Comparison of ENCODE assay signal across 8 cellular contexts in genomic region chr2:10285578-10286198, GRCh38. TPM values are rescaled to one million over a fixed set of nuclear protein-coding genes. Genes with fewer than 3 reads are reported as not detected.
A peak's percentile ranks its signal among the peaks of the same experiment; 100 is the strongest.
DNase-seq lines count a peak whose midpoint lies in the region; ATAC-seq and TF ChIP-seq lines count a peak whose summit lies in the region.

No MANE protein-coding gene starts in this region.

- no peak overlapping the region for H2AK5ac ChIP-seq in mesenchymal stem cell (ENCODE audit: low read length, severe bottlenecking)

- H2BK12ac ChIP-seq in mesenchymal stem cell (ENCODE audit: low read length in 2 of 2): peak overlapping the region; percentile 75 to 95

- H3K9me3 ChIP-seq in mesenchymal stem cell (ENCODE audit: control insufficient read depth, low read length): no peaks in the 10 kb centered on the region
- no peaks in the 10 kb centered on the region for H3K9me3 ChIP-seq in vagina

- H3K27me3 ChIP-seq in mesenchymal stem cell (ENCODE audit: control insufficient read depth in 1 of 2, insufficient read depth in 1 of 2, low read length in 2 of 2) (no peaks in the 10 kb centered on the region), vagina (no peaks in the 10 kb centered on the region)

- no peak for TF ChIP-seq POLR2A in vagina (IDR thresholded peaks at IDR 0.05)

- no peaks in the 10 kb centered on the region for H3K36me3 ChIP-seq in mesenchymal stem cell (ENCODE audit: control insufficient read depth in 1 of 2, insufficient read depth in 2 of 2, low read depth in 1 of 2, low read length in 2 of 2)
- H3K36me3 ChIP-seq in vagina: no peaks in the 10 kb centered on the region

- peak overlapping the region; percentile 93 for H4K8ac ChIP-seq in mesenchymal stem cell (ENCODE audit: low read length)

- H3K18ac ChIP-seq in mesenchymal stem cell (ENCODE audit: low read depth in 1 of 2, low read length in 2 of 2): peak overlapping the region; percentile 49 to 86

- no peak overlapping the region for H2BK5ac ChIP-seq in mesenchymal stem cell (ENCODE audit: low read depth, low read length, poor library complexity, severe bottlenecking)

- H3K23ac ChIP-seq in mesenchymal stem cell (ENCODE audit: low read length in 2 of 2): no peak overlapping the region

- DNase-seq in DMS53 treated with DMSO at 0.1 percent for 48 hours (lab: John Stamatoyannopoulos, UW; ENCODE audit: unreplicated experiment): peak; percentile 67
- peak; percentile 88 for DNase-seq in NCI-H510A treated with DMSO at 0.1 percent for 48 hours (lab: John Stamatoyannopoulos, UW)
- DNase-seq in dedifferentiated amniotic fluid mesenchymal stem cell (ENCODE audit: extremely low spot score): peak; percentile 52
- DNase-seq in mesenchymal stem cell: peak; percentile 74
- no peak for DNase-seq in vagina (ENCODE audit: extremely low spot score in 2 of 2)
- DNase-seq in stimulated activated CD4-positive, alpha-beta T cell treated with anti-CD3 and anti-CD28 coated beads, Interleukin-4, amount 100 ng/mL, for 4 hours: no peak
- no peak for DNase-seq in activated CD4-positive, CD25-positive, alpha-beta regulatory T cell treated with anti-CD3 and anti-CD28 coated beads, Interleukin-2, amount 50 U/mL, for 72 hours

- H3K27ac ChIP-seq in mesenchymal stem cell (ENCODE audit: low read length, poor library complexity, severe bottlenecking) (peak overlapping the region; percentile 9), vagina (peak overlapping the region; percentile 46)

- WGBS in mesenchymal stem cell: 45% methylated on average over 14 of the region's 17 CpGs

- no peak overlapping the region for H3K4me3 ChIP-seq in mesenchymal stem cell (ENCODE audit: insufficient read depth in 1 of 2, low read depth in 1 of 2, low read length in 2 of 2)
- H3K4me3 ChIP-seq in vagina: no peak overlapping the region

- peak overlapping the region; percentile 9 for H2BK120ac ChIP-seq in mesenchymal stem cell (ENCODE audit: low read depth, low read length)

- H2AFZ ChIP-seq in mesenchymal stem cell (ENCODE audit: low read depth, low read length): peak overlapping the region; percentile 21

- H2BK15ac ChIP-seq in mesenchymal stem cell (ENCODE audit: low read depth, poor library complexity, severe bottlenecking): peak overlapping the region; percentile 78

- peak overlapping the region in 1 of 2 experiments; percentile 19 for H3K14ac ChIP-seq in mesenchymal stem cell (ENCODE audit: low read length in 2 of 2)

- intact Hi-C loops in vagina (cut with DNase I): no loop called here

- H3K4me1 ChIP-seq in mesenchymal stem cell (ENCODE audit: control insufficient read depth, insufficient read depth, low read depth, low read length) (peaks cover 44% of the 10 kb centered on the region), vagina (peaks cover 19% of the 10 kb centered on the region)

- TF ChIP-seq CTCF in vagina (IDR thresholded peaks at IDR 0.05): no peak

- no peaks in the 10 kb centered on the region for H3K79me1 ChIP-seq in mesenchymal stem cell (replicated peaks; ENCODE audit: low read length, poor library complexity, severe bottlenecking)

- H3K4me2 ChIP-seq in mesenchymal stem cell (ENCODE audit: low read length, poor library complexity, severe bottlenecking): no peak overlapping the region

- peak overlapping the region; percentile 86 for H4K91ac ChIP-seq in mesenchymal stem cell (ENCODE audit: low read length)

- no peak for ATAC-seq in HG02840 (IDR thresholded peaks at IDR 0.05; ENCODE audit: low FRiP score, unreplicated experiment)

- no peak overlapping the region for H3K9ac ChIP-seq in mesenchymal stem cell (ENCODE audit: low read length)

- peak overlapping the region; percentile 66 to 95 for H3K4ac ChIP-seq in mesenchymal stem cell (ENCODE audit: low read depth in 1 of 2, low read length in 2 of 2)

RNA-seq across cellular contexts. Expression of gene HPCAL1, which starts 17.0 kb away (rescaled TPM):
- polyA plus RNA-seq in mesenchymal stem cell (2013, experiment 1 of 2): 35.6 TPM
- polyA plus RNA-seq in mesenchymal stem cell (2013, experiment 2 of 2): 36.5 TPM
- 43.7 TPM for total RNA-seq in vagina

Comparison
In these comparisons a context has a peak if more than half of its experiments do, and no peak if none do; other contexts are left out.
1. DNase-seq: peak in DMS53 treated with DMSO at 0.1 percent for 48 hours (single experiment), NCI-H510A treated with DMSO at 0.1 percent for 48 hours (single experiment), dedifferentiated amniotic fluid mesenchymal stem cell (single experiment) and mesenchymal stem cell (single experiment); none in vagina (0 of 2), stimulated activated CD4-positive, alpha-beta T cell treated with anti-CD3 and anti-CD28 coated beads, Interleukin-4, amount 100 ng/mL, for 4 hours (0 of 2) and activated CD4-positive, CD25-positive, alpha-beta regulatory T cell treated with anti-CD3 and anti-CD28 coated beads, Interleukin-2, amount 50 U/mL, for 72 hours (single experiment).